Comparison of ENCODE assay signal across 19 cellular contexts in genomic region chr18:47780011-47780725, GRCh38.
"Had no signal": no experiment of that assay in that cellular context is flagged by ENCODE, and none has a peak within 500 bp of the region (broad histone marks: within the 10 kb centered on the region; RNA-seq: fewer than 3 reads in every experiment).

No MANE protein-coding gene starts in this region.

- H3K4me1 Mint-ChIP-seq: memory B cell had no signal

- ATAC-seq: gastrocnemius medialis, heart right ventricle, left cardiac atrium, left lung, left ventricle myocardium superior, lower lobe of right lung had no signal

- H3K36me3 ChIP-seq: esophagus squamous epithelium, gastrocnemius medialis, heart right ventricle, left lung, lower lobe of right lung had no signal

- H3K4me1 ChIP-seq: esophagus squamous epithelium, left lung, lower lobe of right lung had no signal

- H3K27ac Mint-ChIP-seq: memory B cell had no signal

- H3K4me3 ChIP-seq: coronary artery, dorsolateral prefrontal cortex, esophagus squamous epithelium, gastrocnemius medialis, heart right ventricle, left lung, lower lobe of right lung had no signal

- H3K27me3 ChIP-seq: gastrocnemius medialis, left lung had no signal

- H3K27ac ChIP-seq: coronary artery, dorsolateral prefrontal cortex, esophagus squamous epithelium, gastrocnemius medialis, heart right ventricle, left lung, lower lobe of right lung had no signal

- DNase-seq: dermis blood vessel endothelial cell; dorsolateral prefrontal cortex; effector CD4-positive, alpha-beta T cell; effector memory CD4-positive, alpha-beta T cell; esophagus squamous epithelium; foreskin fibroblast; foreskin melanocyte; gastrocnemius medialis; glutamatergic neuron; head of caudate nucleus; heart right ventricle; hippocampal formation; left cardiac atrium; left lung; left ventricle myocardium superior; lower lobe of right lung; midbrain had no signal

- H3K4me3 Mint-ChIP-seq: memory B cell had no signal
